Comparison of ENCODE assay signal across 8 cellular contexts in genomic region chr12:40921563-40922163, GRCh38.
DNase-seq lines count a peak whose midpoint lies in the region; ATAC-seq and TF ChIP-seq lines count a peak whose summit lies in the region.

No MANE protein-coding gene starts in this region.

- no peak overlapping the region for H3K9ac ChIP-seq in SK-N-SH

- H3K27me3 ChIP-seq in SK-N-SH (ENCODE audit: insufficient read depth) = no peaks in the 10 kb centered on the region

- CTCF ChIA-PET in SK-N-SH (lab: Yijun Ruan, JAX) = interaction anchor here (0.6 to 1.2 kb wide), 5 partner anchors 25 to 586 kb away, joined by 3 to 4 read pairs (median 3); no protein-coding TSS in a partner anchor
- CTCF ChIA-PET in activated CD4-positive, alpha-beta memory T cell treated with anti-CD3 and anti-CD28 coated beads for 36 hours (lab: Charles Lee) = interaction anchor here (0.7 to 1.4 kb wide), 3 partner anchors 8 to 605 kb away, joined by 3 to 4 read pairs (median 4); no protein-coding TSS in a partner anchor

- H3K4me3 ChIP-seq in SK-N-SH (ENCODE audit: low read depth in 2 of 2, low read length in 1 of 2) (no peak overlapping the region; a peak in 1 of 4 replicates), epithelial cell of proximal tubule (ENCODE audit: low read depth, low read length) (no peak overlapping the region), retinal pigment epithelial cell (ENCODE audit: low read length) (no peak overlapping the region)

- H3K9me3 Mint-ChIP-seq in activated CD4-positive, alpha-beta memory T cell treated with anti-CD3 and anti-CD28 coated beads for 36 hours = no peaks in the 10 kb centered on the region

- H3K4me1 ChIP-seq in SK-N-SH (ENCODE audit: control insufficient read depth in 1 of 2, insufficient read depth in 2 of 2, low read depth in 1 of 2, low read length in 1 of 2) = no peaks in the 10 kb centered on the region

- no peak overlapping the region for H3K27ac Mint-ChIP-seq in activated CD4-positive, alpha-beta memory T cell treated with anti-CD3 and anti-CD28 coated beads for 36 hours

- 22% methylated on average over 2 of the region's 2 CpGs for WGBS in SK-N-SH (ENCODE audit: low lambda C conversion rate)

- DNase-seq in SK-N-SH (no peak), NCI-H345 (lab: John Stamatoyannopoulos, UW) (peak; percentile 18), epithelial cell of proximal tubule (ENCODE audit: low read depth) (no peak), retinal pigment epithelial cell (ENCODE audit: low read depth) (no peak)
- DNase-seq in activated CD4-positive, alpha-beta memory T cell treated with anti-CD3 and anti-CD28 coated beads for 36 hours = no peak

- H3K27me3 Mint-ChIP-seq in activated CD4-positive, alpha-beta memory T cell treated with anti-CD3 and anti-CD28 coated beads for 36 hours = peaks cover 2% of the 10 kb centered on the region

- H3K36me3 Mint-ChIP-seq in activated CD4-positive, alpha-beta memory T cell treated with anti-CD3 and anti-CD28 coated beads for 36 hours = no peaks in the 10 kb centered on the region

- no peak overlapping the region for H3K4me2 ChIP-seq in SK-N-SH

- no peak overlapping the region for H3K27ac ChIP-seq in SK-N-SH (ENCODE audit: low read depth in 2 of 2, low read length in 1 of 2)

- TF ChIP-seq RAD21 in SK-N-SH (IDR thresholded peaks at IDR 0.05; ENCODE audit: low read length) = peak; percentile 77

- H3F3A ChIP-seq in SK-N-SH (replicated peaks; ENCODE audit: insufficient read depth) = no peaks in the 10 kb centered on the region

- H3K4me1 Mint-ChIP-seq in activated CD4-positive, alpha-beta memory T cell treated with anti-CD3 and anti-CD28 coated beads for 36 hours (ENCODE audit: low read depth) = no peaks in the 10 kb centered on the region

- ATAC-seq in SK-N-SH treated with all-trans-retinoic acid at 6 μM for 48 hours = no peak
- no peak for ATAC-seq in GM18870 (IDR thresholded peaks at IDR 0.05; ENCODE audit: unreplicated experiment)
- no peak for ATAC-seq in GM21619 (IDR thresholded peaks at IDR 0.05; ENCODE audit: unreplicated experiment)

- H2AFZ ChIP-seq in SK-N-SH (ENCODE audit: low read depth) = no peak overlapping the region

- H3K9me3 ChIP-seq in SK-N-SH = no peaks in the 10 kb centered on the region

- peak; percentile 82 for TF ChIP-seq CTCF in SK-N-SH (IDR thresholded peaks at IDR 0.05)
- peak; percentile 63 for TF ChIP-seq CTCF in epithelial cell of proximal tubule (conservative IDR thresholded peaks at IDR 0.05; ENCODE audit: low read depth, low read length)
- TF ChIP-seq CTCF in retinal pigment epithelial cell (conservative IDR thresholded peaks at IDR 0.05; ENCODE audit: low read depth, low read length) = peak; percentile 57

- no peak overlapping the region for H3K4me3 Mint-ChIP-seq in activated CD4-positive, alpha-beta memory T cell treated with anti-CD3 and anti-CD28 coated beads for 36 hours

- POLR2A ChIA-PET in SK-N-SH (lab: Yijun Ruan, JAX) = no interaction called here
- POLR2A ChIA-PET in activated CD4-positive, alpha-beta memory T cell treated with anti-CD3 and anti-CD28 coated beads for 36 hours (lab: Charles Lee) = no interaction called here

- TF ChIP-seq EP300 in SK-N-SH (IDR thresholded peaks at IDR 0.05; ENCODE audit: borderline replicate concordance in 1 of 2, low read depth in 1 of 2, low read length in 1 of 2) = no peak

- no peaks in the 10 kb centered on the region for H3K79me2 ChIP-seq in SK-N-SH (ENCODE audit: insufficient read depth)

- no peaks in the 10 kb centered on the region for H4K20me1 ChIP-seq in SK-N-SH (ENCODE audit: insufficient read depth)

- no peaks in the 10 kb centered on the region for H3K36me3 ChIP-seq in SK-N-SH (replicated peaks in 1 of 2; ENCODE audit: control insufficient read depth in 1 of 2, insufficient read depth in 2 of 2, low read length in 1 of 2)

- intact Hi-C loops in activated CD4-positive, alpha-beta memory T cell treated with anti-CD3 and anti-CD28 coated beads for 36 hours (cut with micrococcal nuclease) = loop anchor here (1.0 to 10.0 kb wide), 3 partner anchors 299 to 769 kb away; no protein-coding TSS in a partner anchor

- no peaks in the 10 kb centered on the region for H3K9me2 ChIP-seq in SK-N-SH

TF ChIP-seq in SK-N-SH, 30 proteins besides CTCF, POLR2A, EP300 and RAD21:
- TF ChIP-seq GABPA (IDR thresholded peaks at IDR 0.05; ENCODE audit: low read depth) (no peak), MXI1 (IDR thresholded peaks at IDR 0.05; ENCODE audit: low read depth, low read length) (no peak), PBX3 (IDR thresholded peaks at IDR 0.05) (no peak), POLR2AphosphoS5 (IDR thresholded peaks at IDR 0.05; ENCODE audit: low read depth, low read length) (no peak), SMC3 (IDR thresholded peaks at IDR 0.05; ENCODE audit: low read depth, low read length) (peak; percentile 30)

TF ChIP-seq in SK-N-SH treated with all-trans-retinoic acid at 6 μM for 48 hours, 23 proteins besides CTCF, POLR2A, EP300 and RAD21 (continues in another document):
- TF ChIP-seq ARNTL (CRISPR knock-in tag; IDR thresholded peaks at IDR 0.05; ENCODE audit: borderline replicate concordance, low read depth) = no peak
- TF ChIP-seq RARB (CRISPR knock-in tag; IDR thresholded peaks at IDR 0.05) = no peak
- TF ChIP-seq CSRNP3 (CRISPR knock-in tag; IDR thresholded peaks at IDR 0.05) = no peak
- no peak for TF ChIP-seq OSR1 (CRISPR knock-in tag; IDR thresholded peaks at IDR 0.05)
- no peak for TF ChIP-seq ZC3H10 (CRISPR knock-in tag; IDR thresholded peaks at IDR 0.05)
- TF ChIP-seq ZNF565 (CRISPR knock-in tag; conservative IDR thresholded peaks at IDR 0.05; ENCODE audit: low read depth) = no peak
- TF ChIP-seq ESRRG (CRISPR knock-in tag; IDR thresholded peaks at IDR 0.05) = no peak
- no peak for TF ChIP-seq CSDC2 (CRISPR knock-in tag; IDR thresholded peaks at IDR 0.05)
- TF ChIP-seq ZFP3 (CRISPR knock-in tag; IDR thresholded peaks at IDR 0.05) = no peak
- TF ChIP-seq PATZ1 (CRISPR knock-in tag; IDR thresholded peaks at IDR 0.05; ENCODE audit: borderline replicate concordance) = no peak
- TF ChIP-seq BACH2 (CRISPR knock-in tag; IDR thresholded peaks at IDR 0.05; ENCODE audit: borderline replicate concordance) = no peak
- no peak for TF ChIP-seq PPARA (CRISPR knock-in tag; IDR thresholded peaks at IDR 0.05; ENCODE audit: borderline replicate concordance)
- no peak for TF ChIP-seq ZNF8 (CRISPR knock-in tag; IDR thresholded peaks at IDR 0.05)
- no peak for TF ChIP-seq TSHZ2 (CRISPR knock-in tag; IDR thresholded peaks at IDR 0.05)
